Comparison of ENCODE assay signal across 2 cellular contexts in the genomic region with DNA sequence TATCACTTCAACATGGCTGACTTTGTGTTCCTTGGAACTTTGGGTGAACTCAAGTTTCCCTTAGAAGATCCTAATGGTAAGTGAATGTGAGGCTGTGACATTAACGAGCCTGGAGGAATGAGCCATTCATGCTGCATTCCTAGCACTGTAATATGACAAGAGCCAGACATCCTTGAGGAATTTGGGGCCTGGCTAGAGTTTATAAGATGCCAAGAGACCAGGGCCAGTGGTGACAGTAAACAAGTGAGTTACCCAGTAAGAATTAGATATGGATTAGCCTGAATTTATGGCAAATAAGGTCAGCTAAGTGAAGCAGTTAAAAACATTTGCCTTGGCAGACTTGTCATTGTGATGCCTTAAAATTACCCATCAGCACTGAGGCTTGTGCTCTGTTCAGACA.
TF ChIP-seq lines count a peak whose summit lies in the region.

No MANE protein-coding gene starts in this region.

TF ChIP-seq in liver, 16 proteins besides CTCF, POLR2A, EP300 and RAD21:
- TF ChIP-seq EGR1 (IDR thresholded peaks at IDR 0.05; ENCODE audit: low read depth in 2 of 2) (no peak), MAX (IDR thresholded peaks at IDR 0.05) (no peak), SP1 (IDR thresholded peaks at IDR 0.05) (peak; percentile 28), FOXA1 (IDR thresholded peaks at IDR 0.05) (no peak), REST (IDR thresholded peaks at IDR 0.05) (no peak), TAF1 (conservative IDR thresholded peaks at IDR 0.05) (no peak), JUND (IDR thresholded peaks at IDR 0.05) (no peak), YY1 (IDR thresholded peaks at IDR 0.05) (peak; percentile 24), HNF4G (IDR thresholded peaks at IDR 0.05) (no peak), GABPA (IDR thresholded peaks at IDR 0.05 in 1 of 2, conservative IDR thresholded peaks at IDR 0.05 in 1 of 2) (no peak), ZBTB33 (IDR thresholded peaks at IDR 0.05) (no peak), NR2F2 (IDR thresholded peaks at IDR 0.05) (peak; percentile 64), RXRA (IDR thresholded peaks at IDR 0.05) (peak; percentile 27 to 46)
- TF ChIP-seq, protein P1, sequence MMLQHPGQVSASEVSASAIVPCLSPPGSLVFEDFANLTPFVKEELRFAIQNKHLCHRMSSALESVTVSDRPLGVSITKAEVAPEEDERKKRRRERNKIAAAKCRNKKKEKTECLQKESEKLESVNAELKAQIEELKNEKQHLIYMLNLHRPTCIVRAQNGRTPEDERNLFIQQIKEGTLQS (IDR thresholded peaks at IDR 0.05): no peak

TF ChIP-seq in HepG2, 621 proteins besides CTCF, POLR2A, EP300 and RAD21:
- no peak for TF ChIP-seq ATAD3A (CRISPR knock-in tag; IDR thresholded peaks at IDR 0.05)
- TF ChIP-seq RERE (CRISPR knock-in tag; IDR thresholded peaks at IDR 0.05; ENCODE audit: low read depth): no peak
- TF ChIP-seq NFYB (CRISPR knock-in tag; IDR thresholded peaks at IDR 0.05): no peak
TF ChIP-seq in HepG2: peak in this region for 0.
